Comparison of ENCODE assay signal across 21 cellular contexts in genomic region chr10:54063514-54063913, GRCh38.
"Had no signal": no experiment of that assay in that cellular context is flagged by ENCODE, and none has a peak within 500 bp of the region (broad histone marks: within the 10 kb centered on the region; RNA-seq: fewer than 3 reads in every experiment).

No MANE protein-coding gene starts in this region.

- H3K27me3 ChIP-seq: neural progenitor cell, stomach, testis had no signal

- H3K36me3 ChIP-seq: neural progenitor cell, stomach had no signal

- DNase-seq: activated B cell treated with CpG ODN at 0.5 μM for 24 hours; activated CD4-positive, alpha-beta memory T cell treated with anti-CD3 and anti-CD28 coated beads for 36 hours; activated CD4-positive, alpha-beta T cell treated with anti-CD3 and anti-CD28 coated beads for 4 hours; activated CD8-positive, alpha-beta memory T cell treated with anti-CD3 and anti-CD28 coated beads, Interleukin-2, amount 10 ng/mL, durations not matched to agents 7 days and 5 days; activated naive CD4-positive, alpha-beta T cell; activated naive CD8-positive, alpha-beta T cell treated with anti-CD3 and anti-CD28 coated beads for 36 hours; amniotic stem cell; caudate nucleus; kidney glomerular epithelial cell; mesendoderm; naive thymus-derived CD4-positive, alpha-beta T cell; psoas muscle; small intestine; stimulated activated CD4-positive, alpha-beta T cell treated with anti-CD3 and anti-CD28 coated beads, Interleukin-4, amount 100 ng/mL, for 1 hour; stomach; T-helper 9 cell; testis had no signal

- H3K36me3 Mint-ChIP-seq: activated CD4-positive, alpha-beta memory T cell treated with anti-CD3 and anti-CD28 coated beads for 36 hours; activated CD8-positive, alpha-beta memory T cell treated with anti-CD3 and anti-CD28 coated beads, Interleukin-2, amount 10 ng/mL, durations not matched to agents 7 days and 5 days; activated naive CD8-positive, alpha-beta T cell treated with anti-CD3 and anti-CD28 coated beads for 36 hours; naive thymus-derived CD4-positive, alpha-beta T cell; neural progenitor cell; type B pancreatic cell had no signal

- H3K9me3 Mint-ChIP-seq: neural progenitor cell, type B pancreatic cell had no signal

- H3K27ac Mint-ChIP-seq: activated B cell treated with CpG ODN at 0.5 μM for 24 hours; activated CD4-positive, alpha-beta memory T cell treated with anti-CD3 and anti-CD28 coated beads for 36 hours; activated CD8-positive, alpha-beta memory T cell treated with anti-CD3 and anti-CD28 coated beads, Interleukin-2, amount 10 ng/mL, durations not matched to agents 7 days and 5 days; activated naive CD8-positive, alpha-beta T cell treated with anti-CD3 and anti-CD28 coated beads for 36 hours; naive thymus-derived CD4-positive, alpha-beta T cell; neural progenitor cell; type B pancreatic cell had no signal

- H3K4me3 Mint-ChIP-seq: activated B cell treated with CpG ODN at 0.5 μM for 24 hours; activated CD4-positive, alpha-beta memory T cell treated with anti-CD3 and anti-CD28 coated beads for 36 hours; activated CD8-positive, alpha-beta memory T cell treated with anti-CD3 and anti-CD28 coated beads, Interleukin-2, amount 10 ng/mL, durations not matched to agents 7 days and 5 days; activated naive CD8-positive, alpha-beta T cell treated with anti-CD3 and anti-CD28 coated beads for 36 hours; naive thymus-derived CD4-positive, alpha-beta T cell; neural progenitor cell; type B pancreatic cell had no signal

- H2AFZ ChIP-seq: neural progenitor cell had no signal

- H3K27me3 Mint-ChIP-seq: activated B cell treated with CpG ODN at 0.5 μM for 24 hours; activated CD4-positive, alpha-beta memory T cell treated with anti-CD3 and anti-CD28 coated beads for 36 hours; activated CD8-positive, alpha-beta memory T cell treated with anti-CD3 and anti-CD28 coated beads, Interleukin-2, amount 10 ng/mL, durations not matched to agents 7 days and 5 days; activated naive CD8-positive, alpha-beta T cell treated with anti-CD3 and anti-CD28 coated beads for 36 hours; naive thymus-derived CD4-positive, alpha-beta T cell; type B pancreatic cell had no signal

- FAIRE-seq: colon, frontal cortex, small intestine had no signal

- H3K4me1 ChIP-seq: neural progenitor cell, psoas muscle, stomach, testis had no signal

- H3K27ac ChIP-seq: neural progenitor cell, psoas muscle, stomach, testis had no signal

- H3K4me3 ChIP-seq: neural progenitor cell, psoas muscle, stomach, testis had no signal

- ATAC-seq: activated CD8-positive, alpha-beta memory T cell treated with anti-CD3 and anti-CD28 coated beads, Interleukin-2, amount 10 ng/mL, durations not matched to agents 7 days and 5 days; naive thymus-derived CD4-positive, alpha-beta T cell; psoas muscle had no signal

- H3K4me2 ChIP-seq: neural progenitor cell had no signal

- H3K9me3 ChIP-seq: psoas muscle, testis had no signal

- H3K4me1 Mint-ChIP-seq: activated B cell treated with CpG ODN at 0.5 μM for 24 hours; activated CD8-positive, alpha-beta memory T cell treated with anti-CD3 and anti-CD28 coated beads, Interleukin-2, amount 10 ng/mL, durations not matched to agents 7 days and 5 days; activated naive CD8-positive, alpha-beta T cell treated with anti-CD3 and anti-CD28 coated beads for 36 hours; naive thymus-derived CD4-positive, alpha-beta T cell; neural progenitor cell had no signal

- H3K9ac ChIP-seq: neural progenitor cell had no signal
